ENCODE assay signal across 30 cellular contexts in the genomic region with DNA sequence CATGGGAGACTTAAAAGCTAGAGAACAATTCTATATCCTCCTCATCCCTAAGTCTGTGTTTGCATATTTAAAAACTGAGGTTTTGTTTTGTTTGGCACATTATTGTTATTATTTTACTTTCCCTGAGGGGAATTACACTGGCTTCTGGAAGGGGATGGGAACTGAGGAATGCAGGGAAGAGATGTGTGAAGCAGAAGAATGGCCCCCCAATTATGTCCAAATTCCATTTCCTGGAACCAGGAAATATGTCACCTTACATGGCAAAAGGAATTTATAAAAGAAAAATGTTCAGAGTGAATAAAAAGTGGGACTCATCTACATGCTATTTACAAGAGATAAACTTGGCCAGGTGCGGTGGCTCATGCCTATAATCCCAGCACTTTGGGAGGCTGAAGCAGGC.
"Had no signal": no experiment of that assay in that cellular context is flagged by ENCODE, and none has a peak within 500 bp of the region (broad histone marks: within the 10 kb centered on the region; RNA-seq: fewer than 3 reads in every experiment).

No MANE protein-coding gene starts in this region.

- ATAC-seq: activated CD4-positive, alpha-beta T cell treated with anti-CD3 and anti-CD28 coated beads for 36 hours; activated CD8-positive, alpha-beta memory T cell treated with anti-CD3 and anti-CD28 coated beads, Interleukin-2, amount 10 ng/mL, durations not matched to agents 7 days and 5 days; activated CD8-positive, alpha-beta T cell treated with anti-CD3 and anti-CD28 coated beads, Interleukin-2, amount 10 ng/mL, durations not matched to agents 7 days and 5 days; activated naive CD8-positive, alpha-beta T cell treated with anti-CD3 and anti-CD28 coated beads, Interleukin-2, amount 50 U/mL, for 24 hours; effector memory CD8-positive, alpha-beta T cell; foreskin keratinocyte; gastrocnemius medialis; heart left ventricle had no signal

- H3K9me3 ChIP-seq: adrenal gland, esophagus muscularis mucosa, gastrocnemius medialis had no signal

- H3K36me3 ChIP-seq: adrenal gland, brain microvascular endothelial cell, esophagus muscularis mucosa, gastrocnemius medialis, heart left ventricle had no signal

- H3K4me3 ChIP-seq: adrenal gland, esophagus muscularis mucosa, gastrocnemius medialis, heart left ventricle had no signal

- DNase-seq: activated CD4-positive, alpha-beta memory T cell treated with anti-CD3 and anti-CD28 coated beads for 36 hours; activated CD4-positive, alpha-beta T cell treated with anti-CD3 and anti-CD28 coated beads for 36 hours; activated CD4-positive, alpha-beta T cell treated with anti-CD3 and anti-CD28 coated beads, Interleukin-2, amount 10 ng/mL, durations not matched to agents 24 days and 14 days; activated CD4-positive, CD25-positive, alpha-beta regulatory T cell; activated CD4-positive, CD25-positive, alpha-beta regulatory T cell treated with anti-CD3 and anti-CD28 coated beads, Interleukin-2, amount 50 U/mL, for 72 hours; activated CD8-positive, alpha-beta memory T cell treated with anti-CD3 and anti-CD28 coated beads, Interleukin-2, amount 10 ng/mL, durations not matched to agents 7 days and 5 days; activated CD8-positive, alpha-beta memory T cell treated with anti-CD3 and anti-CD28 coated beads, Interleukin-2, amount 50 U/mL, for 4 hours; activated CD8-positive, alpha-beta T cell treated with anti-CD3 and anti-CD28 coated beads, Interleukin-2, amount 10 ng/mL, durations not matched to agents 7 days and 5 days; activated effector memory CD4-positive, alpha-beta T cell treated with anti-CD3 and anti-CD28 coated beads, Interleukin-2, amount 50 U/mL, for 16 hours; activated naive CD4-positive, alpha-beta T cell treated with anti-CD3 and anti-CD28 coated beads for 36 hours; activated naive CD8-positive, alpha-beta T cell treated with anti-CD3 and anti-CD28 coated beads for 36 hours; activated naive CD8-positive, alpha-beta T cell treated with anti-CD3 and anti-CD28 coated beads, Interleukin-2, amount 50 U/mL, for 24 hours; activated T-cell treated with anti-CD3 and anti-CD28 coated beads, Interleukin-2, amount 50 U/mL, for 1 hour; activated T-cell treated with anti-CD3 and anti-CD28 coated beads, Interleukin-2, amount 50 U/mL, for 48 hours; adrenal gland; amygdala; aorta; brain microvascular endothelial cell; caudate nucleus; cortex of kidney; dermis blood vessel endothelial cell; effector CD4-positive, alpha-beta T cell; effector memory CD8-positive, alpha-beta T cell; erythroblast; foreskin keratinocyte; gastrocnemius medialis; glutamatergic neuron; heart left ventricle; hypothalamus had no signal

- H3K4me1 ChIP-seq: adrenal gland, esophagus muscularis mucosa, gastrocnemius medialis had no signal

- H3K27me3 ChIP-seq: adrenal gland, brain microvascular endothelial cell, esophagus muscularis mucosa, foreskin keratinocyte, gastrocnemius medialis, heart left ventricle had no signal

- H3K27ac ChIP-seq: adrenal gland, brain microvascular endothelial cell, esophagus muscularis mucosa, foreskin keratinocyte, gastrocnemius medialis, heart left ventricle had no signal
